In genomic region chr9:19104528-19105282, GRCh38 we compare ENCODE assay signal across 15 cellular contexts. TPM values are rescaled to one million over a fixed set of nuclear protein-coding genes. Genes with fewer than 3 reads are reported as not detected.
DNase-seq lines count a peak whose midpoint lies in the region; ATAC-seq and TF ChIP-seq lines count a peak whose summit lies in the region.
"Had no signal": no experiment of that assay in that cellular context is flagged by ENCODE, and none has a peak within 500 bp of the region (broad histone marks: within the 10 kb centered on the region; RNA-seq: fewer than 3 reads in every experiment).

No MANE protein-coding gene starts in this region.

- H3K36me3 Mint-ChIP-seq in activated CD4-positive, alpha-beta T cell treated with anti-CD3 and anti-CD28 coated beads, Interleukin-2, amount 10 ng/mL, durations not matched to agents 7 days and 5 days (ENCODE audit: low read depth) = peaks cover 8% of the 10 kb centered on the region
- peaks cover 0 to 4% (median 0%) of the 10 kb centered on the region in 3 donors for H3K36me3 Mint-ChIP-seq in immature natural killer cell

- H3K79me2 ChIP-seq in smooth muscle cell (ENCODE audit: low read depth) = peaks cover 27% of the 10 kb centered on the region

- H3K9me3 Mint-ChIP-seq in activated CD4-positive, alpha-beta T cell treated with anti-CD3 and anti-CD28 coated beads, Interleukin-2, amount 10 ng/mL, durations not matched to agents 7 days and 5 days = no peaks in the 10 kb centered on the region
- H3K9me3 Mint-ChIP-seq in immature natural killer cell = no peaks in the 10 kb centered on the region

- no peak overlapping the region for H3K4me2 ChIP-seq in smooth muscle cell
- H3K4me2 ChIP-seq: A549 had no signal

- peaks cover 16% of the 10 kb centered on the region for H3K4me1 ChIP-seq in smooth muscle cell (ENCODE audit: low read depth)

- H3K27me3 ChIP-seq in smooth muscle cell (ENCODE audit: low read depth) = no peaks in the 10 kb centered on the region
- H3K27me3 ChIP-seq: thyroid gland had no signal

- no peak for TF ChIP-seq POLR2A in GM18505 (IDR thresholded peaks at IDR 0.05; ENCODE audit: borderline replicate concordance, extremely low read depth, insufficient read depth, insufficient read length)

- no peak for TF ChIP-seq CTCF in smooth muscle cell (IDR thresholded peaks at IDR 0.05; ENCODE audit: borderline replicate concordance, insufficient read depth, poor library complexity, severe bottlenecking)

- H3K27ac Mint-ChIP-seq in activated CD4-positive, alpha-beta T cell treated with anti-CD3 and anti-CD28 coated beads, Interleukin-2, amount 10 ng/mL, durations not matched to agents 7 days and 5 days = peak overlapping the region; percentile 62
- H3K27ac Mint-ChIP-seq in immature natural killer cell = peak overlapping the region in 2 of 6 donors; percentile 43 to 60

- H3K27ac ChIP-seq in smooth muscle cell (ENCODE audit: low read depth) = peak overlapping the region; percentile 37
- H3K27ac ChIP-seq: A549, thyroid gland had no signal

- 75% methylated on average over 13 of the region's 13 CpGs for WGBS in smooth muscle cell (ENCODE audit: low lambda C conversion rate)

- H2AFZ ChIP-seq in smooth muscle cell (ENCODE audit: low read depth) = peak overlapping the region; percentile 80

- H3K9ac ChIP-seq in smooth muscle cell (ENCODE audit: low read depth) = no peak overlapping the region

- H3K4me1 Mint-ChIP-seq in activated CD4-positive, alpha-beta T cell treated with anti-CD3 and anti-CD28 coated beads, Interleukin-2, amount 10 ng/mL, durations not matched to agents 7 days and 5 days = peaks cover 20% of the 10 kb centered on the region
- H3K4me1 Mint-ChIP-seq in immature natural killer cell = peaks cover 24 to 28% of the 10 kb centered on the region in 2 donors

- no peaks in the 10 kb centered on the region for H3K36me3 ChIP-seq in smooth muscle cell (ENCODE audit: low read depth)
- H3K36me3 ChIP-seq: thyroid gland had no signal

- ATAC-seq in Right ventricle myocardium inferior (no peak), GM18505 (IDR thresholded peaks at IDR 0.05; ENCODE audit: unreplicated experiment) (no peak)
- ATAC-seq: A549 had no signal

- intact Hi-C loops in Right ventricle myocardium inferior (cut with DNase I) = loop anchor here (10.0 kb wide), 1 partner anchor 350 kb away; no protein-coding TSS in a partner anchor

- no peak for DNase-seq in activated CD4-positive, alpha-beta T cell treated with anti-CD3 and anti-CD28 coated beads, Interleukin-2, amount 10 ng/mL, durations not matched to agents 7 days and 5 days
- no peak for DNase-seq in activated CD4-positive, alpha-beta T cell treated with anti-CD3 and anti-CD28 coated beads for 48 hours
- DNase-seq in RPMI7951 (ENCODE audit: low read depth) (peak; percentile 42), immature natural killer cell (no peak), smooth muscle cell (lab: John Stamatoyannopoulos, UW; ENCODE audit: unreplicated experiment) (no peak), Right ventricle myocardium inferior (ENCODE audit: missing footprints) (no peak), DMS114 treated with DMSO at 0.1 percent for 48 hours (lab: John Stamatoyannopoulos, UW; ENCODE audit: unreplicated experiment) (no peak)
- DNase-seq: activated CD4-positive, alpha-beta T cell treated with anti-CD3 and anti-CD28 coated beads, Interleukin-2, amount 50 U/mL, for 48 hours; activated gamma-delta T cell treated with Interleukin-2 at 50 U/mL for 16 hours; cerebellar nuclear complex; GOT3; thyroid gland had no signal

- POLR2A ChIA-PET in activated CD4-positive, alpha-beta T cell treated with anti-CD3 and anti-CD28 coated beads, Interleukin-2, amount 10 ng/mL, durations not matched to agents 7 days and 5 days (lab: Charles Lee) = interaction anchor here (0.7 kb wide), 1 partner anchor 483 kb away, joined by 14 read pairs; no protein-coding TSS in a partner anchor

- CTCF ChIA-PET in activated CD4-positive, alpha-beta T cell treated with anti-CD3 and anti-CD28 coated beads, Interleukin-2, amount 10 ng/mL, durations not matched to agents 7 days and 5 days (lab: Charles Lee) = interaction anchor here (0.7 to 1.5 kb wide), 5 partner anchors 8 to 71 kb away, joined by 3 to 5 read pairs (median 3); no protein-coding TSS in a partner anchor

- no peaks in the 10 kb centered on the region for H3K27me3 Mint-ChIP-seq in activated CD4-positive, alpha-beta T cell treated with anti-CD3 and anti-CD28 coated beads, Interleukin-2, amount 10 ng/mL, durations not matched to agents 7 days and 5 days
- H3K27me3 Mint-ChIP-seq in immature natural killer cell (ENCODE audit: low read depth in 3 of 3) = peaks cover 0 to 7% (median 6%) of the 10 kb centered on the region in 3 donors

- no peaks in the 10 kb centered on the region for H3F3A ChIP-seq in smooth muscle cell (ENCODE audit: low read depth)

- no peak overlapping the region for H3K4me3 ChIP-seq in smooth muscle cell
- H3K4me3 ChIP-seq: A549, skin epidermis, thyroid gland had no signal

- no peaks in the 10 kb centered on the region for H4K20me1 ChIP-seq in smooth muscle cell (ENCODE audit: low read depth)

- H3K4me3 Mint-ChIP-seq in activated CD4-positive, alpha-beta T cell treated with anti-CD3 and anti-CD28 coated beads, Interleukin-2, amount 10 ng/mL, durations not matched to agents 7 days and 5 days = no peak overlapping the region
- H3K4me3 Mint-ChIP-seq in immature natural killer cell = peak overlapping the region; percentile 10 to 41 (median 29)

- no peaks in the 10 kb centered on the region for H3K9me3 ChIP-seq in smooth muscle cell (replicated peaks; ENCODE audit: low read depth)
- H3K9me3 ChIP-seq: A549, thyroid gland had no signal

RNA-seq across cellular contexts. Expression of gene HAUS6, which starts 2.0 kb away (rescaled TPM):
- 10 to 100 TPM; 25.0 to 26.2 TPM for total RNA-seq in activated CD4-positive, alpha-beta T cell treated with anti-CD3 and anti-CD28 coated beads, Interleukin-2, amount 10 ng/mL, durations not matched to agents 7 days and 5 days
- total RNA-seq in RPMI7951 (2014; rRNA removed; shearing (Covaris generic)) = 25.1 and 31.7 TPM in 2 replicates
- polyA plus RNA-seq in immature natural killer cell (1 to 10 TPM; 3.5 to 6.8 (median 6.4) TPM), smooth muscle cell (3.8 and 4.3 TPM in 2 replicates)
- total RNA-seq in smooth muscle cell (12.5 and 13.1 TPM in 2 replicates), Right ventricle myocardium inferior (6.0 TPM)

RNA-seq across cellular contexts. Expression of gene PLIN2, which starts 22.6 kb away (rescaled TPM):
- total RNA-seq in activated CD4-positive, alpha-beta T cell treated with anti-CD3 and anti-CD28 coated beads, Interleukin-2, amount 10 ng/mL, durations not matched to agents 7 days and 5 days = 10 to 100 TPM; 55.4 to 60.4 TPM
- 96.3 and 116 TPM in 2 replicates for total RNA-seq in RPMI7951 (2014; rRNA removed; shearing (Covaris generic))
- polyA plus RNA-seq in immature natural killer cell (10 to 100 TPM; 40.0 to 79.1 (median 41.5) TPM), smooth muscle cell (59.4 and 63.9 TPM in 2 replicates)
- total RNA-seq in smooth muscle cell (34.2 and 34.5 TPM in 2 replicates), Right ventricle myocardium inferior (82.8 TPM)

RNA-seq across cellular contexts. Expression of gene RRAGA, which starts 55.5 kb away (rescaled TPM):
- 10 to 100 TPM; 45.5 to 46.6 TPM for total RNA-seq in activated CD4-positive, alpha-beta T cell treated with anti-CD3 and anti-CD28 coated beads, Interleukin-2, amount 10 ng/mL, durations not matched to agents 7 days and 5 days
- 51.2 and 60.0 TPM in 2 replicates for total RNA-seq in RPMI7951 (2014; rRNA removed; shearing (Covaris generic))
- 100 to 1,000 TPM in 1 of 3 donors, 10 to 100 TPM in 2; 73.2 to 103 (median 99.6) TPM for polyA plus RNA-seq in immature natural killer cell
- total RNA-seq in smooth muscle cell = 93.1 and 101 TPM in 2 replicates
- 136 and 139 TPM in 2 replicates for polyA plus RNA-seq in smooth muscle cell
- total RNA-seq in Right ventricle myocardium inferior = 76.9 TPM
